8 cellular contexts compared by ENCODE assay signal in genomic region chr19:20923077-20923871, GRCh38. TPM values are rescaled to one million over a fixed set of nuclear protein-coding genes. Genes with fewer than 3 reads are reported as not detected.
DNase-seq lines count a peak whose midpoint lies in the region; ATAC-seq and TF ChIP-seq lines count a peak whose summit lies in the region.

Gene ZNF85 (plus strand): TSS chr19:20923251. CDS start chr19:20923401, 150 bp downstream.

- peaks cover 14% of the 10 kb centered on the region for H3K4me1 ChIP-seq in CD4-positive, CD25-positive, alpha-beta regulatory T cell (ENCODE audit: control insufficient read depth, insufficient read depth, low read length, poor library complexity, severe bottlenecking)
- H3K4me1 ChIP-seq in PC-9 (replicated peaks; ENCODE audit: insufficient read depth) = no peaks in the 10 kb centered on the region; the same call in 1 of the 2 replicates
- peaks cover 0 to 14% (median 0%) of the 10 kb centered on the region in 3 donors for H3K4me1 ChIP-seq in esophagus squamous epithelium

- intact Hi-C loops in PC-9 (cut with micrococcal nuclease; ENCODE audit: unreplicated experiment) = loop anchor here (5.0 kb wide), 1 partner anchor 219 kb away; the partner anchor contains the start of gene ZNF431
- intact Hi-C loops in esophagus squamous epithelium (cut with DNase I) = no loop called here

- no peaks in the 10 kb centered on the region for H4K20me1 ChIP-seq in PC-9 (ENCODE audit: insufficient read depth)

- peak within 1 kb of the TSS; percentile 89 to 96 (median 95) for H3K27ac Mint-ChIP-seq in CD4-positive, CD25-positive, alpha-beta regulatory T cell
- H3K27ac Mint-ChIP-seq in activated T-cell treated with anti-CD3 and anti-CD28 coated beads, Interleukin-2, amount 50 U/mL, for 72 hours = peak within 1 kb of the TSS; percentile 96

- 0 out of 2 replicates have a peak, but pooled peaks cover 5% of the 10 kb centered on the region for H3K79me2 ChIP-seq in PC-9 (ENCODE audit: low read depth)

- WGBS in esophagus squamous epithelium, 2 donors = 0% methylated on average over 10 to 21 of the region's 38 CpGs

- H3K9me3 ChIP-seq in CD4-positive, CD25-positive, alpha-beta regulatory T cell (ENCODE audit: control insufficient read depth in 2 of 2, low read length in 2 of 2) = peaks cover 0 to 2% of the 10 kb centered on the region in 2 experiments
- 0 out of 2 replicates have a peak, but pooled peaks cover 8% of the 10 kb centered on the region for H3K9me3 ChIP-seq in PC-9 (ENCODE audit: insufficient read depth, low read depth)
- H3K9me3 ChIP-seq in esophagus squamous epithelium = peaks cover 0 to 6% (median 0%) of the 10 kb centered on the region in 3 donors

- CTCF ChIA-PET in PC-9 (lab: Charles Lee) = no interaction called here

- H2AFZ ChIP-seq in PC-9 = peak within 1 kb of the TSS; percentile 99

- H3K27ac ChIP-seq in CD4-positive, CD25-positive, alpha-beta regulatory T cell (ENCODE audit: insufficient read depth, low read length, poor library complexity, severe bottlenecking) = peak within 1 kb of the TSS; percentile 80
- H3K27ac ChIP-seq in PC-9 (peak within 1 kb of the TSS; percentile 44; the same call in 1 of the 2 replicates), esophagus squamous epithelium (peak within 1 kb of the TSS; percentile 81 to 91 (median 90))

- POLR2A ChIA-PET in PC-9 (lab: Charles Lee; ENCODE audit: unreplicated experiment) = interaction anchor here (0.5 to 1.0 kb wide), 7 partner anchors 89 to 987 kb away, joined by 3 to 11 read pairs (median 6); no protein-coding TSS in a partner anchor

- peak; percentile 79 to 96 (median 91) for DNase-seq in CD4-positive, CD25-positive, alpha-beta regulatory T cell
- DNase-seq in HK-2 (ENCODE audit: unreplicated experiment) (peak; percentile 95), PC-9 (peak; percentile 86), esophagus squamous epithelium (lab: John Stamatoyannopoulos, UW) (peak; percentile 40), myocyte (ENCODE audit: low read depth) (peak; percentile 97)
- peak; percentile 88 to 90 for DNase-seq in activated T-cell treated with anti-CD3 and anti-CD28 coated beads, Interleukin-2, amount 50 U/mL, for 72 hours
- peak; percentile 72 to 83 for DNase-seq in stimulated activated CD8-positive, alpha-beta memory T cell treated with anti-CD3 and anti-CD28 coated beads, Interleukin-7, amount 100 ng/mL, for 4 hours (ENCODE audit: low read depth in 2 of 2)

- H3F3A ChIP-seq in PC-9 (ENCODE audit: insufficient read depth, low read depth) = peaks cover 6% of the 10 kb centered on the region; the same call in 1 of the 2 replicates

- peak in 1 of 4 donors; percentile 47 for TF ChIP-seq POLR2A in esophagus squamous epithelium (IDR thresholded peaks at IDR 0.05)

- no peak for TF ChIP-seq CTCF in PC-9 (conservative IDR thresholded peaks at IDR 0.05)
- no peak for TF ChIP-seq CTCF in esophagus squamous epithelium (IDR thresholded peaks at IDR 0.05)

- peak within 1 kb of the TSS; percentile 86 to 98 (median 96) for H3K4me3 Mint-ChIP-seq in CD4-positive, CD25-positive, alpha-beta regulatory T cell
- peak within 1 kb of the TSS; percentile 98 to 99 for H3K4me3 Mint-ChIP-seq in activated T-cell treated with anti-CD3 and anti-CD28 coated beads, Interleukin-2, amount 50 U/mL, for 72 hours

- peak within 1 kb of the TSS; percentile 89 for H3K4me2 ChIP-seq in PC-9

- H3K4me3 ChIP-seq in CD4-positive, CD25-positive, alpha-beta regulatory T cell (ENCODE audit: low read depth, low read length) = peak within 1 kb of the TSS; percentile 65
- peak within 1 kb of the TSS; percentile 79 for H3K4me3 ChIP-seq in PC-9
- H3K4me3 ChIP-seq in esophagus squamous epithelium = peak within 1 kb of the TSS; percentile 53 to 73 (median 66)

- H3K36me3 ChIP-seq in CD4-positive, CD25-positive, alpha-beta regulatory T cell (ENCODE audit: control insufficient read depth, insufficient read depth, low read length) = peaks cover 1% of the 10 kb centered on the region
- H3K36me3 ChIP-seq in PC-9 (ENCODE audit: low read depth) (no peaks in the 10 kb centered on the region), esophagus squamous epithelium (peaks cover 0 to 5% (median 0%) of the 10 kb centered on the region in 3 donors)

- TSS peak; percentile 64 for BruUV-seq in PC-9 (replicated peaks; lab: Mats Ljungman, UMichigan)

- peaks cover 0 to 33% (median 8%) of the 10 kb centered on the region in 4 donors for H3K4me1 Mint-ChIP-seq in CD4-positive, CD25-positive, alpha-beta regulatory T cell
- peaks cover 19% of the 10 kb centered on the region for H3K4me1 Mint-ChIP-seq in activated T-cell treated with anti-CD3 and anti-CD28 coated beads, Interleukin-2, amount 50 U/mL, for 72 hours (ENCODE audit: low read depth)

- H3K27me3 Mint-ChIP-seq in CD4-positive, CD25-positive, alpha-beta regulatory T cell = no peaks in the 10 kb centered on the region
- no peaks in the 10 kb centered on the region for H3K27me3 Mint-ChIP-seq in activated T-cell treated with anti-CD3 and anti-CD28 coated beads, Interleukin-2, amount 50 U/mL, for 72 hours (ENCODE audit: low read depth)

- ATAC-seq in CD4-positive, CD25-positive, alpha-beta regulatory T cell (ENCODE audit: low read depth in 2 of 2) = peak; percentile 99
- peak; percentile 98 for ATAC-seq in GM19452 (IDR thresholded peaks at IDR 0.05; ENCODE audit: unreplicated experiment)
- peak; percentile 99 for ATAC-seq in activated T-cell treated with anti-CD3 and anti-CD28 coated beads, Interleukin-2, amount 50 U/mL, for 72 hours (replicated peaks in 1 of 2)

- H3K9me3 Mint-ChIP-seq in CD4-positive, CD25-positive, alpha-beta regulatory T cell = peaks cover 0 to 13% (median 0%) of the 10 kb centered on the region in 7 donors
- peaks cover 0 to 1% of the 10 kb centered on the region in 2 donors for H3K9me3 Mint-ChIP-seq in activated T-cell treated with anti-CD3 and anti-CD28 coated beads, Interleukin-2, amount 50 U/mL, for 72 hours

- H3K36me3 Mint-ChIP-seq in CD4-positive, CD25-positive, alpha-beta regulatory T cell = peaks cover 5% of the 10 kb centered on the region
- H3K36me3 Mint-ChIP-seq in activated T-cell treated with anti-CD3 and anti-CD28 coated beads, Interleukin-2, amount 50 U/mL, for 72 hours (ENCODE audit: insufficient read depth in 2 of 2) = peaks cover 4 to 16% of the 10 kb centered on the region in 2 donors

- H3K27me3 ChIP-seq in CD4-positive, CD25-positive, alpha-beta regulatory T cell (ENCODE audit: control insufficient read depth, insufficient read depth, low read length) = no peaks in the 10 kb centered on the region
- no peaks in the 10 kb centered on the region for H3K27me3 ChIP-seq in PC-9 (ENCODE audit: insufficient read depth, low read depth)
- H3K27me3 ChIP-seq in esophagus squamous epithelium = no peaks in the 10 kb centered on the region

- no peaks in the 10 kb centered on the region for H3K9me2 ChIP-seq in PC-9 (ENCODE audit: insufficient read depth)

RNA-seq across cellular contexts. Expression of gene ZNF85, which starts in this region (rescaled TPM):
- 5.7 TPM for total RNA-seq in CD4-positive, CD25-positive, alpha-beta regulatory T cell
- polyA plus RNA-seq in CD4-positive, CD25-positive, alpha-beta regulatory T cell = 10 to 100 TPM in 2 of 4 donors, 1 to 10 TPM in 2; 8.3 to 10.4 (median 9.4) TPM
- 5.7 and 6.4 TPM in 2 replicates for total RNA-seq in PC-9 (2021)
- 10 to 100 TPM; 23.8 to 25.0 TPM for total RNA-seq in activated T-cell treated with anti-CD3 and anti-CD28 coated beads, Interleukin-2, amount 50 U/mL, for 72 hours
- total RNA-seq in esophagus squamous epithelium = 1 to 10 TPM; 1.6 to 3.6 (median 2.6) TPM
- total RNA-seq in myocyte = 8.8 and 8.9 TPM in 2 replicates
- polyA plus RNA-seq in myocyte (2012) = 6.1 TPM

Comparison
In these comparisons a context has a peak if more than half of its experiments do, and no peak if none do; other contexts are left out.
1. Peak in every context shown above with its lines: DNase-seq, ATAC-seq, H3K4me3 ChIP-seq and H3K27ac ChIP-seq.
2. DNase-seq: peak in every context shown above with its lines; median percentile 97 in myocyte; 95 in HK-2; 91 in CD4-positive, CD25-positive, alpha-beta regulatory T cell; 89 in activated T-cell treated with anti-CD3 and anti-CD28 coated beads, Interleukin-2, amount 50 U/mL, for 72 hours; 86 in PC-9; 78 in stimulated activated CD8-positive, alpha-beta memory T cell treated with anti-CD3 and anti-CD28 coated beads, Interleukin-7, amount 100 ng/mL, for 4 hours; 40 in esophagus squamous epithelium.